ENCODE assay signal across 8 cellular contexts in genomic region chr1:91732291-91732953, GRCh38.
DNase-seq lines count a peak whose midpoint lies in the region; FAIRE-seq lines count a peak whose summit lies in the region.

No MANE protein-coding gene starts in this region.

- no peak overlapping the region for H3K4me3 ChIP-seq in small intestine (ENCODE audit: low read depth in 1 of 2, low read length in 2 of 2)

- peak in 2 of 3 donors; percentile 37 to 39 for DNase-seq in stimulated activated CD4-positive, alpha-beta T cell treated with anti-CD3 and anti-CD28 coated beads, Interleukin-12 subunit alpha, Interleukin-12 subunit beta, amount 100 ng/mL, for 48 hours (ENCODE audit: low read depth in 2 of 3, low spot score in 1 of 3)
- DNase-seq in stimulated activated CD4-positive, alpha-beta T cell treated with anti-CD3 and anti-CD28 coated beads, Interleukin-4, amount 100 ng/mL, for 1 hour: no peak
- DNase-seq in RPMI7951 (ENCODE audit: low read depth) (peak; percentile 92), fibroblast of gingiva (ENCODE audit: low read depth) (peak; percentile 50), small intestine (peak; percentile 14), NCI-H524 (lab: John Stamatoyannopoulos, UW) (no peak), AML-193 (lab: John Stamatoyannopoulos, UW) (no peak), NOMO-1 treated with dmso at 0.1 percent for 144 hours (lab: John Stamatoyannopoulos, UW; ENCODE audit: unreplicated experiment) (no peak)

- peak overlapping the region in 1 of 2 donors; percentile 72 for H3K27ac ChIP-seq in small intestine (ENCODE audit: low read depth in 1 of 2, low read length in 1 of 2)

- no peaks in the 10 kb centered on the region for H3K36me3 ChIP-seq in small intestine (ENCODE audit: control insufficient read depth in 2 of 2, insufficient read depth in 2 of 2, low read length in 2 of 2)

- no peaks in the 10 kb centered on the region for H3K27me3 ChIP-seq in small intestine (ENCODE audit: control insufficient read depth in 2 of 2, insufficient read depth in 2 of 2, low read length in 2 of 2)

- no peak for FAIRE-seq in small intestine (lab: Jason Lieb, UNC)

- H3K4me1 ChIP-seq in small intestine (ENCODE audit: control insufficient read depth in 2 of 2, insufficient read depth in 1 of 2, low read depth in 1 of 2, low read length in 1 of 2): peaks cover 0 to 6% of the 10 kb centered on the region in 2 donors

- no peaks in the 10 kb centered on the region for H3K9me3 ChIP-seq in small intestine (ENCODE audit: control insufficient read depth, low read depth)

- WGBS in small intestine, 3 donors: 69 to 71% (median 70%) methylated on average over 12 of the region's 12 CpGs

Comparison
In these comparisons a context has a peak if more than half of its experiments do, and no peak if none do; other contexts are left out.
1. DNase-seq: peak in stimulated activated CD4-positive, alpha-beta T cell treated with anti-CD3 and anti-CD28 coated beads, Interleukin-12 subunit alpha, Interleukin-12 subunit beta, amount 100 ng/mL, for 48 hours (2 of 3), RPMI7951 (single experiment), fibroblast of gingiva (single experiment) and small intestine (single experiment); none in stimulated activated CD4-positive, alpha-beta T cell treated with anti-CD3 and anti-CD28 coated beads, Interleukin-4, amount 100 ng/mL, for 1 hour (single experiment), NCI-H524 (0 of 2), AML-193 (0 of 2) and NOMO-1 treated with dmso at 0.1 percent for 144 hours (single experiment).